11 cellular contexts compared by ENCODE assay signal in the genomic region with DNA sequence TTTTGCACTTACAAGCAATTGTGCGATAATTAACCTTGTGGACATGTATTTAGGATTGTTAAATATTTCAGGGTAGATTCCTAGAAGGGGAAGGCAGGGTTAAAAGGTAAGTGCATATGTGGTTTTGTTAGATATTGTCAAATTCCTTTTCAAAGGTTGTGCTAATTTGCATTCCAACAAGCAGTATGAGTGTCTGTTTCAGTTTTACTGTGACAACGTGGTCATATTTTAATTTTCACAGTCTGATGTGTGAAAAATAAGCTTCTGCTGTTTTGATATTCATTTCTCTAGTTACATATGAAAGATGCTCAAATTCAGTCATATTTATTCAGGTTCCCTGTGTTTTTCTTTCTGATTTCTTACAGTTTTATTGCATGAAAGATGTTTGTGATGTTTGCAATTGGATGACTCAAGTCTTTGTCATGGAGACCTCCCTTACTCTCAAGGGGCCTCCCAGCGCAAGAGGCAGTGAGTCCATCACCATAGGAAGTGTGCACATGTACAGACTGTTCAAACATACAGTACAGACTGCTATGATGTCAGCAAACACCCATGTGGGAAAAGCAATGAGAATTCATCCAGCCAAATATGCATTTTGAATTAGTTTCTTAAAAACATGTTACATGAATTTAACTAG.
DNase-seq lines count a peak whose midpoint lies in the region; ATAC-seq and TF ChIP-seq lines count a peak whose summit lies in the region.
"Had no signal": no experiment of that assay in that cellular context is flagged by ENCODE, and none has a peak within 500 bp of the region (broad histone marks: within the 10 kb centered on the region; RNA-seq: fewer than 3 reads in every experiment).

No MANE protein-coding gene starts in this region.

- intact Hi-C loops in activated naive CD4-positive, alpha-beta T cell treated with anti-CD3 and anti-CD28 coated beads for 36 hours (cut with micrococcal nuclease): loop anchor here (1.0 to 5.0 kb wide), 4 partner anchors 66 to 493 kb away; no protein-coding TSS in a partner anchor
- intact Hi-C loops in gastrocnemius medialis (cut with DNase I; ENCODE audit: low total_unique reads): no loop called here

- no peaks in the 10 kb centered on the region for H3K79me1 ChIP-seq in mesendoderm (ENCODE audit: low read length)

- H3K9ac ChIP-seq in MM.1S (ENCODE audit: low read length) (no peak overlapping the region), mesendoderm (ENCODE audit: low read length) (no peak overlapping the region)

- TF ChIP-seq CTCF in MM.1S (IDR thresholded peaks at IDR 0.05; ENCODE audit: low read length) (no peak), gastrocnemius medialis (IDR thresholded peaks at IDR 0.05 in 4 of 5, conservative IDR thresholded peaks at IDR 0.05 in 1 of 5) (no peak)

- H4K20me1 ChIP-seq in MM.1S (ENCODE audit: insufficient read depth, low read length): no peaks in the 10 kb centered on the region

- H2AK5ac ChIP-seq in mesendoderm (ENCODE audit: low read length): no peak overlapping the region

- DNase-seq in activated naive CD4-positive, alpha-beta T cell treated with anti-CD3 and anti-CD28 coated beads for 36 hours: peak; percentile 18
- no peak for DNase-seq in activated naive CD4-positive, alpha-beta T cell treated with anti-CD3 and anti-CD28 coated beads, Interleukin-2, amount 10 ng/mL, durations not matched to agents 7 days and 5 days
- DNase-seq in MM.1S: peak; percentile 37
- DNase-seq in stimulated activated naive B cell treated with anti-CD40 and anti-IgM and Interleukin-4, amounts not matched to agents 10 μg/mL and 1 μg/mL and 100 μg/mL, for 72 hours: no peak
- no peak for DNase-seq in activated CD8-positive, alpha-beta memory T cell treated with anti-CD3 and anti-CD28 coated beads for 24 hours
- no peak for DNase-seq in mesendoderm
- DNase-seq in gastrocnemius medialis: no peak
- DNase-seq: amniotic stem cell, NCI-H748 treated with DMSO at 0.1 percent for 48 hours, upper lobe of left lung had no signal

- H2AFZ ChIP-seq in MM.1S (ENCODE audit: low read length): no peak overlapping the region

- H3K4me3 ChIP-seq in MM.1S (ENCODE audit: low read length) (no peak overlapping the region), mesendoderm (ENCODE audit: low read length) (no peak overlapping the region), gastrocnemius medialis (no peak overlapping the region)
- H3K4me3 ChIP-seq: upper lobe of left lung had no signal

- no peak overlapping the region for H3K18ac ChIP-seq in mesendoderm (ENCODE audit: low read length)

- no peaks in the 10 kb centered on the region for H3K9me2 ChIP-seq in MM.1S (replicated peaks; ENCODE audit: insufficient read depth, low read length)

- peaks cover 26% of the 10 kb centered on the region for H3K27me3 Mint-ChIP-seq in activated naive CD4-positive, alpha-beta T cell treated with anti-CD3 and anti-CD28 coated beads for 36 hours (ENCODE audit: low read depth)
- H3K27me3 Mint-ChIP-seq in activated naive CD4-positive, alpha-beta T cell treated with anti-CD3 and anti-CD28 coated beads, Interleukin-2, amount 10 ng/mL, durations not matched to agents 7 days and 5 days: no peaks in the 10 kb centered on the region
- peaks cover 0 to 6% of the 10 kb centered on the region in 2 donors for H3K27me3 Mint-ChIP-seq in stimulated activated naive B cell treated with anti-CD40 and anti-IgM and Interleukin-4, amounts not matched to agents 10 μg/mL and 1 μg/mL and 100 μg/mL, for 72 hours

- no peaks in the 10 kb centered on the region for H3K79me2 ChIP-seq in MM.1S (ENCODE audit: low read length)
- no peaks in the 10 kb centered on the region for H3K79me2 ChIP-seq in mesendoderm (ENCODE audit: control insufficient read depth, insufficient read depth, low read length)

- no peak overlapping the region for H3K56ac ChIP-seq in mesendoderm (ENCODE audit: low read length)

- no peak overlapping the region for H2BK5ac ChIP-seq in mesendoderm (ENCODE audit: low read length)

- H2BK15ac ChIP-seq in mesendoderm (replicated peaks; ENCODE audit: low read depth): no peak overlapping the region

- no CpG with 5 or more reads among the region's 3 CpGs for WGBS in mesendoderm (ENCODE audit: extremely low coverage, insufficient coverage, low lambda C conversion rate)

- in situ Hi-C loops in gastrocnemius medialis (cut with MboI; ENCODE audit: low sequenced_read_pairs in 4 of 4): loop anchor here in 1 of 4 donors (25.0 kb wide), 1 partner anchor 98 kb away; no protein-coding TSS in a partner anchor

- H3K4ac ChIP-seq in mesendoderm (ENCODE audit: low read depth, low read length): no peak overlapping the region

- H3K36me3 Mint-ChIP-seq in activated naive CD4-positive, alpha-beta T cell treated with anti-CD3 and anti-CD28 coated beads for 36 hours (ENCODE audit: low read depth): no peaks in the 10 kb centered on the region
- H3K36me3 Mint-ChIP-seq in activated naive CD4-positive, alpha-beta T cell treated with anti-CD3 and anti-CD28 coated beads, Interleukin-2, amount 10 ng/mL, durations not matched to agents 7 days and 5 days: no peaks in the 10 kb centered on the region
- H3K36me3 Mint-ChIP-seq in stimulated activated naive B cell treated with anti-CD40 and anti-IgM and Interleukin-4, amounts not matched to agents 10 μg/mL and 1 μg/mL and 100 μg/mL, for 72 hours: no peaks in the 10 kb centered on the region

- H3K27ac ChIP-seq in MM.1S (ENCODE audit: low read length) (no peak overlapping the region), mesendoderm (ENCODE audit: low read depth, low read length) (no peak overlapping the region), gastrocnemius medialis (no peak overlapping the region)
- H3K27ac ChIP-seq: upper lobe of left lung had no signal

- H3K27me3 ChIP-seq in MM.1S (replicated peaks; ENCODE audit: insufficient read depth, low read length) (no peaks in the 10 kb centered on the region), mesendoderm (ENCODE audit: insufficient read depth, low read length, poor library complexity) (no peaks in the 10 kb centered on the region), gastrocnemius medialis (no peaks in the 10 kb centered on the region)
- H3K27me3 ChIP-seq: upper lobe of left lung had no signal

- H3K36me3 ChIP-seq in MM.1S (replicated peaks; ENCODE audit: insufficient read depth, low read length) (no peaks in the 10 kb centered on the region), mesendoderm (ENCODE audit: control insufficient read depth, insufficient read depth, low read length) (no peaks in the 10 kb centered on the region), gastrocnemius medialis (no peaks in the 10 kb centered on the region)
- H3K36me3 ChIP-seq: upper lobe of left lung had no signal

- H3K9me3 Mint-ChIP-seq in activated naive CD4-positive, alpha-beta T cell treated with anti-CD3 and anti-CD28 coated beads for 36 hours: no peaks in the 10 kb centered on the region
- no peaks in the 10 kb centered on the region for H3K9me3 Mint-ChIP-seq in activated naive CD4-positive, alpha-beta T cell treated with anti-CD3 and anti-CD28 coated beads, Interleukin-2, amount 10 ng/mL, durations not matched to agents 7 days and 5 days
- no peaks in the 10 kb centered on the region for H3K9me3 Mint-ChIP-seq in stimulated activated naive B cell treated with anti-CD40 and anti-IgM and Interleukin-4, amounts not matched to agents 10 μg/mL and 1 μg/mL and 100 μg/mL, for 72 hours

- H3K4me2 ChIP-seq in MM.1S (ENCODE audit: low read depth, low read length) (peak overlapping the region; percentile 14; the same call in 1 of the 2 replicates), mesendoderm (ENCODE audit: low read length) (no peak overlapping the region)

- H3K4me1 ChIP-seq in MM.1S (ENCODE audit: low read length): peaks cover 6% of the 10 kb centered on the region; the same call in 1 of the 2 replicates
- H3K4me1 ChIP-seq in mesendoderm (ENCODE audit: control insufficient read depth, low read depth, low read length): no peaks in the 10 kb centered on the region
- no peaks in the 10 kb centered on the region for H3K4me1 ChIP-seq in gastrocnemius medialis
- H3K4me1 ChIP-seq: upper lobe of left lung had no signal

- ATAC-seq in HG02623 (IDR thresholded peaks at IDR 0.05; ENCODE audit: unreplicated experiment) (peak; percentile 67), gastrocnemius medialis (no peak)
- ATAC-seq in stimulated activated naive B cell treated with anti-CD40 and anti-IgM and Interleukin-4, amounts not matched to agents 10 μg/mL and 1 μg/mL and 100 μg/mL, for 72 hours (replicated peaks): peak; percentile 56 to 64

- H3K9me3 ChIP-seq in MM.1S (replicated peaks; ENCODE audit: insufficient read depth, low read length): no peaks in the 10 kb centered on the region
- no peaks in the 10 kb centered on the region for H3K9me3 ChIP-seq in gastrocnemius medialis
- H3K9me3 ChIP-seq: upper lobe of left lung had no signal

- H2BK120ac ChIP-seq in mesendoderm (ENCODE audit: low read depth, low read length): no peak overlapping the region

- TF ChIP-seq POLR2A in gastrocnemius medialis (IDR thresholded peaks at IDR 0.05): no peak

- no peak overlapping the region for H4K8ac ChIP-seq in mesendoderm (ENCODE audit: low read depth, low read length)

- H3K4me1 Mint-ChIP-seq in activated naive CD4-positive, alpha-beta T cell treated with anti-CD3 and anti-CD28 coated beads for 36 hours (ENCODE audit: low read depth): peaks cover 6% of the 10 kb centered on the region
- no peaks in the 10 kb centered on the region for H3K4me1 Mint-ChIP-seq in activated naive CD4-positive, alpha-beta T cell treated with anti-CD3 and anti-CD28 coated beads, Interleukin-2, amount 10 ng/mL, durations not matched to agents 7 days and 5 days
- H3K4me1 Mint-ChIP-seq in stimulated activated naive B cell treated with anti-CD40 and anti-IgM and Interleukin-4, amounts not matched to agents 10 μg/mL and 1 μg/mL and 100 μg/mL, for 72 hours: no peaks in the 10 kb centered on the region

- CTCF ChIA-PET in activated naive CD4-positive, alpha-beta T cell treated with anti-CD3 and anti-CD28 coated beads for 36 hours (lab: Charles Lee): no interaction called here
- CTCF ChIA-PET in activated naive CD4-positive, alpha-beta T cell treated with anti-CD3 and anti-CD28 coated beads, Interleukin-2, amount 10 ng/mL, durations not matched to agents 7 days and 5 days (lab: Charles Lee): no interaction called here

- no peak overlapping the region for H4K5ac ChIP-seq in mesendoderm (ENCODE audit: low read length)

- H3F3A ChIP-seq in MM.1S (ENCODE audit: insufficient read depth, low read length): no peaks in the 10 kb centered on the region

- H3K4me3 Mint-ChIP-seq in activated naive CD4-positive, alpha-beta T cell treated with anti-CD3 and anti-CD28 coated beads for 36 hours: no peak overlapping the region
- H3K4me3 Mint-ChIP-seq in activated naive CD4-positive, alpha-beta T cell treated with anti-CD3 and anti-CD28 coated beads, Interleukin-2, amount 10 ng/mL, durations not matched to agents 7 days and 5 days: no peak overlapping the region
- H3K4me3 Mint-ChIP-seq in stimulated activated naive B cell treated with anti-CD40 and anti-IgM and Interleukin-4, amounts not matched to agents 10 μg/mL and 1 μg/mL and 100 μg/mL, for 72 hours: no peak overlapping the region

- H3K27ac Mint-ChIP-seq in activated naive CD4-positive, alpha-beta T cell treated with anti-CD3 and anti-CD28 coated beads for 36 hours: no peak overlapping the region
- no peak overlapping the region for H3K27ac Mint-ChIP-seq in activated naive CD4-positive, alpha-beta T cell treated with anti-CD3 and anti-CD28 coated beads, Interleukin-2, amount 10 ng/mL, durations not matched to agents 7 days and 5 days
- H3K27ac Mint-ChIP-seq in stimulated activated naive B cell treated with anti-CD40 and anti-IgM and Interleukin-4, amounts not matched to agents 10 μg/mL and 1 μg/mL and 100 μg/mL, for 72 hours: no peak overlapping the region

- H3K23ac ChIP-seq in mesendoderm (ENCODE audit: low read length): no peak overlapping the region

Comparison
In these comparisons a context has a peak if more than half of its experiments do, and no peak if none do; other contexts are left out.
1. DNase-seq: peak in activated naive CD4-positive, alpha-beta T cell treated with anti-CD3 and anti-CD28 coated beads for 36 hours (single experiment) and MM.1S (single experiment); none in activated naive CD4-positive, alpha-beta T cell treated with anti-CD3 and anti-CD28 coated beads, Interleukin-2, amount 10 ng/mL, durations not matched to agents 7 days and 5 days (single experiment), stimulated activated naive B cell treated with anti-CD40 and anti-IgM and Interleukin-4, amounts not matched to agents 10 μg/mL and 1 μg/mL and 100 μg/mL, for 72 hours (single experiment), activated CD8-positive, alpha-beta memory T cell treated with anti-CD3 and anti-CD28 coated beads for 24 hours (single experiment), mesendoderm (single experiment) and gastrocnemius medialis (0 of 2).
2. ATAC-seq: peak in HG02623 (single experiment) and stimulated activated naive B cell treated with anti-CD40 and anti-IgM and Interleukin-4, amounts not matched to agents 10 μg/mL and 1 μg/mL and 100 μg/mL, for 72 hours (2 of 2); none in gastrocnemius medialis (0 of 2).